Comparison of ENCODE assay signal across 2 cellular contexts in genomic region chr1:174001573-174001972, GRCh38.
TF ChIP-seq lines count a peak whose summit lies in the region.

No MANE protein-coding gene starts in this region.

TF ChIP-seq in HEK293, 187 proteins besides CTCF, POLR2A, EP300 and RAD21:
- TF ChIP-seq ZBTB17 (tag by site-specific recombination; IDR thresholded peaks at IDR 0.05) (0 out of 2 replicates have a peak, but pooled peaks have one; percentile 2), ZNF341 (tag by site-specific recombination; IDR thresholded peaks at IDR 0.05; ENCODE audit: low read depth) (no peak), OSR2 (tag by site-specific recombination; IDR thresholded peaks at IDR 0.05) (no peak)

TF ChIP-seq in H1, 55 proteins besides CTCF, POLR2A, EP300 and RAD21:
- TF ChIP-seq MAFK (IDR thresholded peaks at IDR 0.05; ENCODE audit: low read depth, low read length) (0 out of 2 replicates have a peak, but pooled peaks have one; percentile 10), TCF12 (IDR thresholded peaks at IDR 0.05; ENCODE audit: low read depth, low read length) (no peak)
